8 cellular contexts compared by ENCODE assay signal in the genomic region with DNA sequence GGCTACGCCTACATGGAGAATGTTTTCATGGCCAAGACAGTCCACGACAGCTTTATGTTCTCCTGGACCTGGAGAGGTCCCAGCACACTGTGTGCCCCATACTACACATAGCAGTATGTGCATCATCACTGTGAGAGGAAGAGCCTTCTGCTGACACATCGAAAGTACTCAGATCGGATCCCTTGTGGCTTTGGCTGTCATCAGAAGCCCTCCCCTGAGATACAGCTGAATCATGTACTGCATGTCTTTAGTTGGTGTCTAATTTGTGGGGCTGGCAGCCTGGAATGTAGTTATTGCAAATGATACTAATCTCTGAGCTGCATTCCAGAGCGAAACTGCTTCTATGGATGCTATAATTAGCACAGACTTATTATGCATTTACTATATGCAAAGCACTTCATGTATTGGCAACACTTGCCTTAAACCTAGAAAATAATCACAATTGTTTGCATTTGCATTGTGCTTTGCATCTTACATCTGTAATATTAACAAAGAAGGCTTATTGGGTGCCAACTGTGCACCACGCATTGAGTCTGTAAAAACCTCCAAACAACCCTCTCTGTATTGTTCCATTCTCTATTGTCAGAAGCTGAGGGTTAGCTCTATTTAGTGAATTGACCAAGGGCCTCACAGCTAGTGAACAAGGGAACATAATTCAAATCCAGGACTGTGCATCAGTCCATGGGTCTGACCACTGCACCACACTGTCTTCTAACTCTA.
A peak's percentile ranks its signal among the peaks of the same experiment; 100 is the strongest.
DNase-seq lines count a peak whose midpoint lies in the region; ATAC-seq, FAIRE-seq and TF ChIP-seq lines count a peak whose summit lies in the region.

No MANE protein-coding gene starts in this region.

- no peaks in the 10 kb centered on the region for H3K27me3 Mint-ChIP-seq in natural killer cell (ENCODE audit: low read depth in 2 of 2)

- no peaks in the 10 kb centered on the region for H3K36me3 Mint-ChIP-seq in natural killer cell

- H3K27ac Mint-ChIP-seq in natural killer cell: peak overlapping the region in 1 of 2 donors; percentile 71

- no peak for TF ChIP-seq CTCF in AG04450 (IDR thresholded peaks at IDR 0.05; ENCODE audit: low read depth, low read length)
- TF ChIP-seq CTCF in bronchial epithelial cell (IDR thresholded peaks at IDR 0.05; ENCODE audit: insufficient read depth, low read length, severe bottlenecking): no peak
- no peak for TF ChIP-seq CTCF in natural killer cell (IDR thresholded peaks at IDR 0.05)

- DNase-seq in AG04450 (ENCODE audit: low read depth, low spot score): peak; percentile 63
- DNase-seq in bronchial epithelial cell (ENCODE audit: low read depth): peak; percentile 73
- no peak for DNase-seq in natural killer cell
- DNase-seq in NCI-H2171 treated with DMSO at 0.1 percent for 48 hours (lab: John Stamatoyannopoulos, UW): no peak
- no peak for DNase-seq in NCI-H2107 treated with DMSO at 0.1 percent for 48 hours (lab: John Stamatoyannopoulos, UW; ENCODE audit: unreplicated experiment)

- intact Hi-C loops in natural killer cell (cut with micrococcal nuclease): loop anchor here (5.0 kb wide), 1 partner anchor 72 kb away; no protein-coding TSS in a partner anchor

- POLR2A ChIA-PET in AG04450 (lab: Yijun Ruan, JAX): interaction anchor here (1.1 to 1.5 kb wide), 2 partner anchors 9 to 73 kb away, joined by 3 to 7 read pairs; no protein-coding TSS in a partner anchor

- no peak for FAIRE-seq in bronchial epithelial cell (lab: Jason Lieb, UNC)

- no peaks in the 10 kb centered on the region for H3K9me3 ChIP-seq in AG04450 (ENCODE audit: control insufficient read depth, insufficient read depth, low read length)

- no peaks in the 10 kb centered on the region for H3K9me3 Mint-ChIP-seq in natural killer cell

- H3K4me3 Mint-ChIP-seq in natural killer cell: peak overlapping the region; percentile 22

- no peaks in the 10 kb centered on the region for H3K27me3 ChIP-seq in AG04450 (ENCODE audit: control insufficient read depth, insufficient read depth, low read length)
- no peaks in the 10 kb centered on the region for H3K27me3 ChIP-seq in bronchial epithelial cell (ENCODE audit: control insufficient read depth, insufficient read depth, low read length)

- peak; percentile 86 for ATAC-seq in GM19035 (IDR thresholded peaks at IDR 0.05; ENCODE audit: unreplicated experiment)
- peak; percentile 75 for ATAC-seq in HG03159 (IDR thresholded peaks at IDR 0.05; ENCODE audit: unreplicated experiment)
- peak; percentile 95 for ATAC-seq in SK-N-SH treated with all-trans-retinoic acid at 6 μM for 48 hours
- peak; percentile 65 to 82 (median 70) for ATAC-seq in natural killer cell

- H3K36me3 ChIP-seq in bronchial epithelial cell (ENCODE audit: control insufficient read depth, insufficient read depth, low read length): no peaks in the 10 kb centered on the region

- CTCF ChIA-PET in AG04450 (lab: Charles Lee): interaction anchor here (0.6 to 3.2 kb wide), 3 partner anchors 11 to 120 kb away, joined by 4 to 19 read pairs (median 4); no protein-coding TSS in a partner anchor

- peaks cover 28 to 31% of the 10 kb centered on the region in 2 donors for H3K4me1 Mint-ChIP-seq in natural killer cell

- peak overlapping the region; percentile 73 for H3K27ac ChIP-seq in AG04450 (ENCODE audit: low read depth, low read length)

- H3K4me3 ChIP-seq in AG04450 (ENCODE audit: low read depth, low read length): no peak overlapping the region; the same call in 1 of the 2 replicates
- H3K4me3 ChIP-seq in bronchial epithelial cell (ENCODE audit: low read depth, low read length): no peak overlapping the region

TF ChIP-seq in SK-N-SH treated with all-trans-retinoic acid at 6 μM for 48 hours, 23 proteins besides CTCF, POLR2A, EP300 and RAD21:
- TF ChIP-seq ISL1 (CRISPR knock-in tag; IDR thresholded peaks at IDR 0.05) (peak; percentile 65), OSR1 (CRISPR knock-in tag; IDR thresholded peaks at IDR 0.05) (no peak)

Comparison
In these comparisons a context has a peak if more than half of its experiments do, and no peak if none do; other contexts are left out.
1. DNase-seq: peak in AG04450 (single experiment) and bronchial epithelial cell (single experiment); none in natural killer cell (single experiment), NCI-H2171 treated with DMSO at 0.1 percent for 48 hours (single experiment) and NCI-H2107 treated with DMSO at 0.1 percent for 48 hours (single experiment).
2. Peak in every context shown above with its lines, with median percentiles within 50 percentile points of each other: ATAC-seq.